ENCODE assay signal across 9 cellular contexts in the genomic region with DNA sequence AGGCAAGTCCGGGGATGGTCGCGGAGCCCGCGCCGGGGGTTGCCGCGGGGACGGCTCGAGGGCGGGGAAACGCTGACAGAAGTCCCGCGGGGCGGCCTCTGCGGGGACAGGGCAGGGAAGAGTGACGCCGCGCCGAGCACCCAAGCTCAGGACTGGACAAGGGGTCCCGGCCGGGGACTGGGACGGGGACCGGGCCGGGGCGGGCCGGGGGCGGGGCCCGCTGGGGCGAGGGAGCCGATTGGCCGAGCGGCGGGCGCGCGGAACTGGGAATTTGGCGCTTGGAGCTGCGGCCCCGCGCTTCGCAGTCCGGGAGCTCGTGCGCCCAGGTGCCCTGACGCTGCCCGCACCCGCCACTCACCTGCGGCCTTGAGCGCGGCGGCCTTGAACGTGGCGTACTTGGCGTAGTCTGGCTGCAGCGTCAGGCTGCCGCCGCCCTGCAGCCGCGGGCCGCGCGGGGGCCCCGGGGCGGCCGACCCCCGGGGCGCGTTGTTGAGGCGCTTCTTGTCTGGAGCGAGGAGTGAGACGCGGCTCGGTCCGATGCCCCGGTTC. TPM values are rescaled to one million over a fixed set of nuclear protein-coding genes. Genes with fewer than 3 reads are reported as not detected.
DNase-seq lines count a peak whose midpoint lies in the region; ATAC-seq and TF ChIP-seq lines count a peak whose summit lies in the region.
"Had no signal": no experiment of that assay in that cellular context is flagged by ENCODE, and none has a peak within 500 bp of the region (broad histone marks: within the 10 kb centered on the region; RNA-seq: fewer than 3 reads in every experiment).

No MANE protein-coding gene starts in this region.

- peaks cover 25 to 43% (median 26%) of the 10 kb centered on the region in 5 donors for H3K27me3 Mint-ChIP-seq in naive thymus-derived CD4-positive, alpha-beta T cell

- H3K27ac Mint-ChIP-seq in naive thymus-derived CD4-positive, alpha-beta T cell: no peak overlapping the region

- no peak for TF ChIP-seq EP300 in esophagus muscularis mucosa (IDR thresholded peaks at IDR 0.05)

- intact Hi-C loops in esophagus muscularis mucosa (cut with DNase I): no loop called here
- intact Hi-C loops in naive thymus-derived CD4-positive, alpha-beta T cell (cut with micrococcal nuclease): loop anchor here (2.0 kb wide), 2 partner anchors 15 to 31 kb away; no protein-coding TSS in a partner anchor
- intact Hi-C loops in sciatic nerve (cut with DNase I): no loop called here

- TF ChIP-seq CTCF in AG10803 (conservative IDR thresholded peaks at IDR 0.05; ENCODE audit: low read length) (no peak), esophagus muscularis mucosa (IDR thresholded peaks at IDR 0.05) (no peak)

- no peak for TF ChIP-seq POLR2A in esophagus muscularis mucosa (IDR thresholded peaks at IDR 0.05; ENCODE audit: low read depth)

- H3K4me3 ChIP-seq in AG10803 (ENCODE audit: low read length): peak overlapping the region; percentile 22
- H3K4me3 ChIP-seq in HUES48 (ENCODE audit: low read depth, low read length): peak overlapping the region; percentile 39; the same call in 1 of the 2 replicates
- peak overlapping the region; percentile 43 to 56 (median 46) for H3K4me3 ChIP-seq in esophagus muscularis mucosa
- peak overlapping the region; percentile 27 for H3K4me3 ChIP-seq in naive thymus-derived CD4-positive, alpha-beta T cell (ENCODE audit: low read length)

- H3K27me3 ChIP-seq in HUES48 (ENCODE audit: control insufficient read depth, insufficient read depth, low read length) (peaks cover 71% of the 10 kb centered on the region), esophagus muscularis mucosa (peaks cover 23 to 66% (median 47%) of the 10 kb centered on the region in 4 donors)
- peaks cover 7 to 17% of the 10 kb centered on the region in 2 donors for H3K27me3 ChIP-seq in naive thymus-derived CD4-positive, alpha-beta T cell (ENCODE audit: control insufficient read depth in 2 of 2, insufficient read depth in 2 of 2, low read length in 2 of 2)

- H3K36me3 ChIP-seq in HUES48 (ENCODE audit: control insufficient read depth, insufficient read depth, low read length) (peaks cover 23% of the 10 kb centered on the region), esophagus muscularis mucosa (peaks cover 10 to 25% (median 23%) of the 10 kb centered on the region in 4 donors)
- peaks cover 0 to 8% (median 0%) of the 10 kb centered on the region in 3 experiments for H3K36me3 ChIP-seq in naive thymus-derived CD4-positive, alpha-beta T cell (ENCODE audit: control insufficient read depth in 2 of 3, insufficient read depth in 3 of 3, low read length in 3 of 3)

- no peaks in the 10 kb centered on the region for H3K9me3 ChIP-seq in HUES48 (ENCODE audit: control insufficient read depth, insufficient read depth, low read length)
- H3K9me3 ChIP-seq in esophagus muscularis mucosa: no peaks in the 10 kb centered on the region
- H3K9me3 ChIP-seq in naive thymus-derived CD4-positive, alpha-beta T cell (ENCODE audit: control insufficient read depth in 2 of 3, low read length in 3 of 3): no peaks in the 10 kb centered on the region

- H3K4me1 ChIP-seq in HUES48 (ENCODE audit: control insufficient read depth, insufficient read depth, low read length) (no peaks in the 10 kb centered on the region), esophagus muscularis mucosa (peaks cover 16 to 42% (median 36%) of the 10 kb centered on the region in 4 donors)
- H3K4me1 ChIP-seq in naive thymus-derived CD4-positive, alpha-beta T cell (ENCODE audit: control insufficient read depth in 2 of 2, insufficient read depth in 2 of 2, low read length in 2 of 2): peaks cover 14 to 19% of the 10 kb centered on the region in 2 donors

- H3K27ac ChIP-seq in HUES48 (ENCODE audit: low read depth, low read length) (no peak overlapping the region), esophagus muscularis mucosa (replicated peaks in 1 of 4) (no peak overlapping the region)
- no peak overlapping the region for H3K27ac ChIP-seq in naive thymus-derived CD4-positive, alpha-beta T cell (ENCODE audit: low read depth, low read length)

- peaks cover 0 to 2% (median 0%) of the 10 kb centered on the region in 11 donors for H3K9me3 Mint-ChIP-seq in naive thymus-derived CD4-positive, alpha-beta T cell

- H3K36me3 Mint-ChIP-seq in naive thymus-derived CD4-positive, alpha-beta T cell: peaks cover 0 to 7% (median 0%) of the 10 kb centered on the region in 5 donors

- CTCF ChIA-PET in naive thymus-derived CD4-positive, alpha-beta T cell (lab: Charles Lee): interaction anchor here (0.5 kb wide), 1 partner anchor 15 kb away, joined by 5 read pairs; no protein-coding TSS in a partner anchor

- peak; percentile 5 for ATAC-seq in naive thymus-derived CD4-positive, alpha-beta T cell
- ATAC-seq in sciatic nerve: no peak

- no peak overlapping the region for H3K9ac ChIP-seq in HUES48 (ENCODE audit: low read depth, low read length)

- no peak for DNase-seq in AG10803 (ENCODE audit: low read depth)
- no peak for DNase-seq in esophagus muscularis mucosa (ENCODE audit: extremely low spot score)
- no peak for DNase-seq in naive thymus-derived CD4-positive, alpha-beta T cell
- DNase-seq in SHP77 (lab: John Stamatoyannopoulos, UW): no peak
- DNase-seq in 8988T: no peak
- no peak for DNase-seq in stimulated activated CD8-positive, alpha-beta memory T cell treated with anti-CD3 and anti-CD28 coated beads, Interleukin-4, amount 100 ng/mL, for 48 hours
- no peak for DNase-seq in sciatic nerve (ENCODE audit: low spot score)

- WGBS in esophagus muscularis mucosa: 3% methylated on average over 41 of the region's 76 CpGs

- peaks cover 4 to 27% (median 25%) of the 10 kb centered on the region in 7 donors for H3K4me1 Mint-ChIP-seq in naive thymus-derived CD4-positive, alpha-beta T cell

- H3K4me3 Mint-ChIP-seq in naive thymus-derived CD4-positive, alpha-beta T cell: peak overlapping the region in 7 of 10 donors; percentile 44 to 85 (median 67)

- POLR2A ChIA-PET in naive thymus-derived CD4-positive, alpha-beta T cell (lab: Charles Lee): interaction anchor here (1.4 kb wide), 1 partner anchor 19 kb away, joined by 6 read pairs; no protein-coding TSS in a partner anchor

RNA-seq across cellular contexts. Expression of gene SHISA8, which starts 4.8 kb away (rescaled TPM):
- total RNA-seq in esophagus muscularis mucosa (under 1 TPM in 1 of 4 donors, not detected in 3; 0.83 TPM), sciatic nerve (0.40 TPM)
- under 1 TPM in 3 of 5 experiments, not detected in 2; 0.34 to 0.58 (median 0.54) TPM for total RNA-seq in naive thymus-derived CD4-positive, alpha-beta T cell
- not detected for polyA plus RNA-seq in naive thymus-derived CD4-positive, alpha-beta T cell
- total RNA-seq: HT-29 had no signal

RNA-seq across cellular contexts. Expression of gene TNFRSF13C, which starts 16.5 kb away (rescaled TPM):
- total RNA-seq in esophagus muscularis mucosa: under 1 TPM in 2 of 4 donors, not detected in 2; 0.17 to 0.33 TPM
- 10 to 100 TPM in 2 of 5 experiments, 1 to 10 TPM in 3; 1.2 to 17.2 (median 8.4) TPM for total RNA-seq in naive thymus-derived CD4-positive, alpha-beta T cell
- polyA plus RNA-seq in naive thymus-derived CD4-positive, alpha-beta T cell: under 1 TPM; 0.38 to 0.39 TPM
- total RNA-seq in sciatic nerve: 1.2 TPM

RNA-seq across cellular contexts. Expression of gene CENPM, which starts 36.8 kb away (rescaled TPM):
- not detected for total RNA-seq in esophagus muscularis mucosa
- 10 to 100 TPM in 3 of 5 experiments, 1 to 10 TPM in 2; 5.1 to 51.1 (median 10.8) TPM for total RNA-seq in naive thymus-derived CD4-positive, alpha-beta T cell
- polyA plus RNA-seq in naive thymus-derived CD4-positive, alpha-beta T cell: 1 to 10 TPM; 2.3 to 4.4 TPM
- total RNA-seq in sciatic nerve: not detected

RNA-seq across cellular contexts. Expression of gene SEPTIN3, which starts 59.1 kb away (rescaled TPM):
- total RNA-seq in esophagus muscularis mucosa (under 1 TPM; under 0.01 to 0.50 (median 0.36) TPM), sciatic nerve (35.5 TPM)
- total RNA-seq in naive thymus-derived CD4-positive, alpha-beta T cell: 1 to 10 TPM in 1 of 5 experiments, under 1 TPM in 4; 0.08 to 4.2 (median 0.16) TPM
- polyA plus RNA-seq in naive thymus-derived CD4-positive, alpha-beta T cell: not detected
- total RNA-seq: HT-29 had no signal

Comparison
In these comparisons a context has a peak if more than half of its experiments do, and no peak if none do; other contexts are left out.
1. intact Hi-C loops: an anchor here in naive thymus-derived CD4-positive, alpha-beta T cell (2.0 kb wide); none called in esophagus muscularis mucosa and sciatic nerve.